Comparison of ENCODE assay signal across 1 cellular context in genomic region chr16:27341971-27342370, GRCh38.
TF ChIP-seq lines count a peak whose summit lies in the region.

No MANE protein-coding gene starts in this region.

TF ChIP-seq in IMR-90, 13 proteins besides CTCF, POLR2A, EP300 and RAD21:
- no peak for TF ChIP-seq FOS (IDR thresholded peaks at IDR 0.05; ENCODE audit: low read depth, low read length)
- TF ChIP-seq CEBPB (IDR thresholded peaks at IDR 0.05; ENCODE audit: low read depth, low read length): no peak
- TF ChIP-seq MAZ (IDR thresholded peaks at IDR 0.05; ENCODE audit: borderline replicate concordance, low read depth, low read length): no peak
- TF ChIP-seq MXI1 (IDR thresholded peaks at IDR 0.05; ENCODE audit: borderline replicate concordance, low read depth, low read length): no peak
- TF ChIP-seq SMC3 (IDR thresholded peaks at IDR 0.05; ENCODE audit: low read depth, low read length): no peak
- no peak for TF ChIP-seq RCOR1 (IDR thresholded peaks at IDR 0.05; ENCODE audit: insufficient replicate concordance, low read length)
- no peak for TF ChIP-seq NFE2L2 (IDR thresholded peaks at IDR 0.05; ENCODE audit: low read depth, low read length)
- no peak for TF ChIP-seq BHLHE40 (IDR thresholded peaks at IDR 0.05; ENCODE audit: low read depth, low read length)
- no peak for TF ChIP-seq CHD1 (IDR thresholded peaks at IDR 0.05; ENCODE audit: low read depth, low read length)
- no peak for TF ChIP-seq RFX5 (IDR thresholded peaks at IDR 0.05; ENCODE audit: low read depth, low read length)
- no peak for TF ChIP-seq MAFK (IDR thresholded peaks at IDR 0.05; ENCODE audit: low read depth, low read length)
- TF ChIP-seq, protein P1, sequence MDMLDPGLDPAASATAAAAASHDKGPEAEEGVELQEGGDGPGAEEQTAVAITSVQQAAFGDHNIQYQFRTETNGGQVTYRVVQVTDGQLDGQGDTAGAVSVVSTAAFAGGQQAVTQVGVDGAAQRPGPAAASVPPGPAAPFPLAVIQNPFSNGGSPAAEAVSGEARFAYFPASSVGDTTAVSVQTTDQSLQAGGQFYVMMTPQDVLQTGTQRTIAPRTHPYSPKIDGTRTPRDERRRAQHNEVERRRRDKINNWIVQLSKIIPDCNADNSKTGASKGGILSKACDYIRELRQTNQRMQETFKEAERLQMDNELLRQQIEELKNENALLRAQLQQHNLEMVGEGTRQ (IDR thresholded peaks at IDR 0.05; ENCODE audit: low read depth, low read length): no peak
- TF ChIP-seq ELK1 (IDR thresholded peaks at IDR 0.05; ENCODE audit: borderline replicate concordance, low read depth, low read length): no peak
